In the genomic region with DNA sequence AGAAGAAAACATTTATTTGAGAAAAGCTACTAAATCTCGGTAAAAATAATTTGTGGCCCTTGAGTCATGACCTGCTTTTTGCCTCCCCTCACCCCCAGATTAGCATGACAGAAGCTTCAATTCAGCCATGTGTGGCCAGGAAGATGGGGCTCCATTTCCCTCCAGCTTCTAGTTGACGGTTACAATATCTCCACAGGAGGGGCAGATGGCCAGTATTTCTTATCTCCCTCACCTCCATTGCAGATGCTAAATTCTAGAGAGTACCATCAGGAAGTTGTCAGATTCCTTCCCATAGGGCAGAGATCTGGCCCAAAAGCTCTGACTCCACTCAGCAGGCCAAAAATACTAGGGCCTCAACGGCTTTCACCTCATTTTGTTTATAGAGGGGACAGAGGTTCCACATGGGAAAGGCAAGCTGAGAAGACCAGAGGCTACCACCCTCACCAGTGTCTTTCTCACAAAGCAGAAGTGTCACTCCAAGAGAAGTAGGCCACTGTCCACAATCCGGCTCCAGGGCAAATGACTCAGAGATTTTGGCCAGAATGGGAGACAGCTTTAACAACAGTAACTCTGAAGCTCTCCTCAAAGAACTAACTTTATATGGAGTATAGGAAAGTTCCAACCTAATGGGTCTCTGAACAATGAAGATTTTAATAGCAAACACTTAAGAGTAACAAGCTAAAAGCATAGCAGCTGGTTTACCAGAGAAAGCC, we compare ENCODE assay signal across 19 cellular contexts.
A peak's percentile ranks its signal among the peaks of the same experiment; 100 is the strongest.
DNase-seq lines count a peak whose midpoint lies in the region; FAIRE-seq and TF ChIP-seq lines count a peak whose summit lies in the region.
"Had no signal": no experiment of that assay in that cellular context is flagged by ENCODE, and none has a peak within 500 bp of the region (broad histone marks: within the 10 kb centered on the region; RNA-seq: fewer than 3 reads in every experiment).

No MANE protein-coding gene starts in this region.

- H3K9me3 ChIP-seq in HUES48 (ENCODE audit: control insufficient read depth, insufficient read depth, low read length) (peaks cover 13% of the 10 kb centered on the region), adipocyte (ENCODE audit: control insufficient read depth, low read length) (no peaks in the 10 kb centered on the region), uterus (no peaks in the 10 kb centered on the region)
- H3K9me3 ChIP-seq: SJCRH30, upper lobe of right lung had no signal

- H3K4me3 ChIP-seq in HUES48 (ENCODE audit: low read depth, low read length) (no peak overlapping the region), adipocyte (ENCODE audit: low read length) (no peak overlapping the region), uterus (no peak overlapping the region)
- H3K4me3 ChIP-seq: GM12878, neural progenitor cell, SJCRH30, upper lobe of right lung had no signal

- no peak for TF ChIP-seq CTCF in uterus (IDR thresholded peaks at IDR 0.05)

- no peak overlapping the region for H3K9ac ChIP-seq in HUES48 (ENCODE audit: low read depth, low read length)
- no peak overlapping the region for H3K9ac ChIP-seq in adipocyte (ENCODE audit: low read length)
- H3K9ac ChIP-seq: neural progenitor cell had no signal

- TF ChIP-seq POLR2A in uterus (IDR thresholded peaks at IDR 0.05) = no peak

- no peak for FAIRE-seq in urothelium cell line (lab: Jason Lieb, UNC)
- FAIRE-seq: GM12878 had no signal

- H3K4me1 ChIP-seq in HUES48 (ENCODE audit: control insufficient read depth, insufficient read depth, low read length) (no peaks in the 10 kb centered on the region), adipocyte (ENCODE audit: control insufficient read depth, insufficient read depth, low read length) (peaks cover 3% of the 10 kb centered on the region), uterus (no peaks in the 10 kb centered on the region)
- H3K4me1 ChIP-seq: neural progenitor cell, upper lobe of right lung had no signal

- H3K36me3 ChIP-seq in HUES48 (ENCODE audit: control insufficient read depth, insufficient read depth, low read length) = no peaks in the 10 kb centered on the region
- peaks cover 7% of the 10 kb centered on the region for H3K36me3 ChIP-seq in adipocyte (ENCODE audit: control insufficient read depth, insufficient read depth, low read length, severe bottlenecking)
- no peaks in the 10 kb centered on the region for H3K36me3 ChIP-seq in uterus
- H3K36me3 ChIP-seq: neural progenitor cell, upper lobe of right lung had no signal

- DNase-seq in CMK (ENCODE audit: low read depth) (peak; percentile 43), adipocyte (ENCODE audit: low read depth) (peak; percentile 38), iPS DF 19.7 (ENCODE audit: low read depth, low spot score) (peak; percentile 35), cerebellum (ENCODE audit: low spot score) (no peak), ureter (ENCODE audit: low spot score) (no peak), uterus (no peak), urothelium cell line (ENCODE audit: low spot score) (no peak)
- DNase-seq: ACHN; activated CD4-positive, alpha-beta T cell treated with anti-CD3 and anti-CD28 coated beads, Interleukin-2, amount 50 U/mL, for 4 hours; CD8-positive, alpha-beta memory T cell; NCI-H2081 treated with DMSO at 0.1 percent for 48 hours; NCI-H526 treated with DMSO at 0.1 percent for 48 hours; SJCRH30; stimulated activated CD4-positive, alpha-beta T cell treated with anti-CD3 and anti-CD28 coated beads, Interleukin-12 subunit alpha, Interleukin-12 subunit beta, amount 100 ng/mL, for 4 hours; stimulated activated naive CD4-positive, alpha-beta T cell; upper lobe of right lung had no signal

- H3K27me3 ChIP-seq in HUES48 (ENCODE audit: control insufficient read depth, insufficient read depth, low read length) (no peaks in the 10 kb centered on the region), adipocyte (replicated peaks; ENCODE audit: control insufficient read depth, insufficient read depth, low read length) (no peaks in the 10 kb centered on the region), uterus (no peaks in the 10 kb centered on the region)
- H3K27me3 ChIP-seq: neural progenitor cell, SJCRH30, upper lobe of right lung had no signal

- intact Hi-C loops in uterus (cut with DNase I; ENCODE audit: low total_unique reads) = no loop called here

- H3K27ac ChIP-seq in HUES48 (ENCODE audit: low read depth, low read length) (peak overlapping the region; percentile 28), uterus (no peak overlapping the region)
- H3K27ac ChIP-seq: neural progenitor cell, SJCRH30, upper lobe of right lung had no signal

Comparison
In these comparisons a context has a peak if more than half of its experiments do, and no peak if none do; other contexts are left out.
1. DNase-seq: peak in CMK (single experiment), adipocyte (single experiment) and iPS DF 19.7 (single experiment); none in cerebellum (single experiment), ureter (single experiment), uterus (0 of 2) and urothelium cell line (single experiment).